ENCODE assay signal across 8 cellular contexts in the genomic region with DNA sequence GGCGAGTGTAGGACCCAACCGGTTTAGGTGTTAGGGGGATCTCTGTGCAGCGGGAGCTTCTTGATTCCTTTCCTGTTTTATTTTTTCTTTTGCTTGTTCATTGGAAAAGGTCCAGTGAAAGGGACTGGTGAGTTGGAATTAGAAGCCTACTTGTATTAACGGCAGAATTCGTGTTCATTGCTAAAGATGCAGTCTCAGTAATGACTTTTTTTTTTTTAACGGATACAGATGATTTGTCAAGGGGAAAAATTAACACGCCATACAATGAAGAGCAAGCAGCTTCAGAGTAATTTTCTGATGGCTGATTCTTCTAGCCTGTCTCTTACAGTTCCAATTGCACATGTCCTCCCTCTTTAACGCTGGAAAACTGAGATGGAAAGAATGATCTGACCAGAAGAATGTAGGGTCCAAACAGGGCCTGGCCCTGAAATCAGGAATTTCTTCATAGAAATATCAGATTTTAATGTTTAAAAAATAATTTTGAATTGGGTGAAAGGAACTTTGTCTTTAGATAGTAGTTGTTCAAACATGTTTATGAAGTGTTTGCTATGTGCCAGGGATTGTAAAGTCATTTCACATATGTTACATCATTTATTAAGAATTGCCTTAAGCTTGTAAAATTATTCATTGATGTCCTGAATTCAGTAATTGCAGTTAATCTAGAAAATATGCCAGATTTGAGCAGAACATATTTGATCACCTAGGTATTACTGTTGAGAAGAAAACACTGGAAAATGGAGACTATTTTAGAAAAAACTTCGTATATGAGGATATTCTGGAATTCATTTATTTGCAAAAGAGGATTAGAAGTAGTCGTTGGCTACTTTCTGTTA. TPM values are rescaled to one million over a fixed set of nuclear protein-coding genes. Genes with fewer than 3 reads are reported as not detected.
A peak's percentile ranks its signal among the peaks of the same experiment; 100 is the strongest.
DNase-seq lines count a peak whose midpoint lies in the region; ATAC-seq, FAIRE-seq and TF ChIP-seq lines count a peak whose summit lies in the region.

No MANE protein-coding gene starts in this region.

- ATAC-seq in PC-3 = no peak

- H2AFZ ChIP-seq in PC-3 (ENCODE audit: low read length) = no peak overlapping the region

- H3K9me2 ChIP-seq in PC-3 (replicated peaks; ENCODE audit: low read length) = no peaks in the 10 kb centered on the region

- peaks cover 41% of the 10 kb centered on the region for H4K20me1 ChIP-seq in PC-3 (ENCODE audit: low read length)

- no peak for FAIRE-seq in GM12892 (lab: Jason Lieb, UNC)
- FAIRE-seq in GM12891 (lab: Jason Lieb, UNC) = no peak

- peaks cover 59% of the 10 kb centered on the region for H3K79me2 ChIP-seq in PC-3 (ENCODE audit: low read length)

- TF ChIP-seq POLR2A in GM12892 (IDR thresholded peaks at IDR 0.05; ENCODE audit: low read depth, low read length) = no peak
- TF ChIP-seq POLR2A in GM12891 (IDR thresholded peaks at IDR 0.05; ENCODE audit: low read depth, low read length) = no peak

- intact Hi-C loops in PC-3 (cut with micrococcal nuclease) = loop anchor here (1.0 to 2.0 kb wide), 3 partner anchors 34 to 74 kb away; no protein-coding TSS in a partner anchor

- H3K9ac ChIP-seq in PC-3 (ENCODE audit: low read length) (peak overlapping the region; percentile 88), duodenal mucosa (ENCODE audit: low read depth in 1 of 2, low read length in 2 of 2) (peak overlapping the region; percentile 95 to 98)

- H3K4me1 ChIP-seq in PC-3 (ENCODE audit: insufficient read depth, low read length) = peaks cover 26% of the 10 kb centered on the region
- peaks cover 11 to 26% of the 10 kb centered on the region in 2 donors for H3K4me1 ChIP-seq in duodenal mucosa (ENCODE audit: control insufficient read depth in 1 of 2, insufficient read depth in 2 of 2, low read length in 2 of 2)
- H3K4me1 ChIP-seq in muscle layer of duodenum (ENCODE audit: control insufficient read depth in 1 of 2, insufficient read depth in 2 of 2, low read length in 2 of 2) = peaks cover 8 to 16% of the 10 kb centered on the region in 2 donors

- peak overlapping the region; percentile 97 for H3K4me2 ChIP-seq in PC-3 (ENCODE audit: low read length)

- H3K36me3 ChIP-seq in PC-3 (ENCODE audit: low read depth, low read length) (no peaks in the 10 kb centered on the region), duodenal mucosa (ENCODE audit: control insufficient read depth in 1 of 2, insufficient read depth in 2 of 2, low read length in 2 of 2) (no peaks in the 10 kb centered on the region), muscle layer of duodenum (ENCODE audit: control insufficient read depth in 1 of 2, insufficient read depth in 2 of 2, low read length in 2 of 2) (peaks cover 0 to 21% of the 10 kb centered on the region in 2 donors)

- H3F3A ChIP-seq in PC-3 (ENCODE audit: low read length, unreplicated experiment) = no peaks in the 10 kb centered on the region

- DNase-seq in DMS79 treated with DMSO at 0.1 percent for 48 hours (lab: John Stamatoyannopoulos, UW) = peak; percentile 22
- no peak for DNase-seq in DMS79 (lab: John Stamatoyannopoulos, UW)
- peak; percentile 4 for DNase-seq in PC-3
- DNase-seq in KG1 (lab: John Stamatoyannopoulos, UW) = no peak
- no peak for DNase-seq in GM12892 (ENCODE audit: insufficient read length)
- DNase-seq in GM12891 (ENCODE audit: insufficient read length, low spot score) = no peak

- H3K9me3 ChIP-seq in PC-3 (ENCODE audit: low read length) (no peaks in the 10 kb centered on the region), duodenal mucosa (ENCODE audit: control insufficient read depth in 1 of 2, low read length in 2 of 2) (no peaks in the 10 kb centered on the region), muscle layer of duodenum (ENCODE audit: control insufficient read depth in 1 of 2, low read length in 2 of 2) (no peaks in the 10 kb centered on the region)

- H3K4me3 ChIP-seq in PC-3 (ENCODE audit: low read length) (peak overlapping the region; percentile 98), duodenal mucosa (ENCODE audit: low read depth in 1 of 2, low read length in 2 of 2) (peak overlapping the region; percentile 89 to 94), muscle layer of duodenum (ENCODE audit: low read depth in 1 of 2, low read length in 2 of 2) (peak overlapping the region; percentile 79 to 84)

- H3K27ac ChIP-seq in PC-3 (ENCODE audit: low read length) (peak overlapping the region; percentile 76), duodenal mucosa (ENCODE audit: low read depth, low read length) (peak overlapping the region; percentile 89), muscle layer of duodenum (ENCODE audit: low read length) (peak overlapping the region; percentile 99)

- TSS peak; percentile 91 for BruUV-seq in PC-3 (replicated peaks; lab: Mats Ljungman, UMichigan)

- CTCF ChIA-PET in PC-3 (lab: Charles Lee) = interaction anchor here (0.6 kb wide), 2 partner anchors 26 to 93 kb away, joined by 3 to 8 read pairs; no protein-coding TSS in a partner anchor

- POLR2A ChIA-PET in PC-3 (lab: Charles Lee; ENCODE audit: unreplicated experiment) = interaction anchor here (0.5 to 0.7 kb wide), 3 partner anchors 23 to 103 kb away, joined by 4 to 24 read pairs (median 5); no protein-coding TSS in a partner anchor

- TF ChIP-seq CTCF in PC-3 (conservative IDR thresholded peaks at IDR 0.05; ENCODE audit: low read depth, low read length) = no peak

- no peaks in the 10 kb centered on the region for H3K27me3 ChIP-seq in PC-3 (ENCODE audit: low read length)
- H3K27me3 ChIP-seq in duodenal mucosa (ENCODE audit: control insufficient read depth in 1 of 2, insufficient read depth in 2 of 2, low read length in 2 of 2) = no peaks in the 10 kb centered on the region
- H3K27me3 ChIP-seq in muscle layer of duodenum (ENCODE audit: low read depth, low read length) = no peaks in the 10 kb centered on the region

TF ChIP-seq in GM12891, 5 proteins besides CTCF, POLR2A, EP300 and RAD21:
- no peak for TF ChIP-seq PAX5 (IDR thresholded peaks at IDR 0.05; ENCODE audit: insufficient read depth, low read length, severe bottlenecking)
- no peak for TF ChIP-seq TAF1 (IDR thresholded peaks at IDR 0.05; ENCODE audit: low read depth, low read length)
- TF ChIP-seq SPI1 (IDR thresholded peaks at IDR 0.05; ENCODE audit: low read depth, low read length) = no peak
- TF ChIP-seq POU2F2 (IDR thresholded peaks at IDR 0.05; ENCODE audit: low read depth, low read length) = no peak
- TF ChIP-seq POLR2AphosphoS5 (IDR thresholded peaks at IDR 0.05; ENCODE audit: low read depth, low read length) = no peak

RNA-seq across cellular contexts. Expression of a gene that starts 1.4 kb away (rescaled TPM):
- 21.9 and 22.5 TPM in 2 replicates for total RNA-seq in PC-3 (2014; rRNA removed)
- polyA plus RNA-seq in GM12892 (2012; ENCODE audit: missing spikeins) = 48.3 TPM
- 25.6 TPM for polyA plus RNA-seq in GM12891 (2012; ENCODE audit: low read depth, missing spikeins)

RNA-seq across cellular contexts. Expression of a gene that starts 48.9 kb away (rescaled TPM):
- total RNA-seq in PC-3 (2014; rRNA removed) = 24.1 and 32.4 TPM in 2 replicates
- 26.9 TPM for polyA plus RNA-seq in GM12892 (2012; ENCODE audit: missing spikeins)
- 20.4 TPM for polyA plus RNA-seq in GM12891 (2012; ENCODE audit: low read depth, missing spikeins)

Comparison
In these comparisons a context has a peak if more than half of its experiments do, and no peak if none do; other contexts are left out.
1. DNase-seq: peak in DMS79 treated with DMSO at 0.1 percent for 48 hours (single experiment) and PC-3 (single experiment); none in DMS79 (single experiment), KG1 (single experiment), GM12892 (single experiment) and GM12891 (single experiment).
2. Peak in every context shown above with its lines, with median percentiles within 50 percentile points of each other: H3K27ac ChIP-seq and H3K4me3 ChIP-seq.